ENCODE assay signal across 9 cellular contexts in the genomic region with DNA sequence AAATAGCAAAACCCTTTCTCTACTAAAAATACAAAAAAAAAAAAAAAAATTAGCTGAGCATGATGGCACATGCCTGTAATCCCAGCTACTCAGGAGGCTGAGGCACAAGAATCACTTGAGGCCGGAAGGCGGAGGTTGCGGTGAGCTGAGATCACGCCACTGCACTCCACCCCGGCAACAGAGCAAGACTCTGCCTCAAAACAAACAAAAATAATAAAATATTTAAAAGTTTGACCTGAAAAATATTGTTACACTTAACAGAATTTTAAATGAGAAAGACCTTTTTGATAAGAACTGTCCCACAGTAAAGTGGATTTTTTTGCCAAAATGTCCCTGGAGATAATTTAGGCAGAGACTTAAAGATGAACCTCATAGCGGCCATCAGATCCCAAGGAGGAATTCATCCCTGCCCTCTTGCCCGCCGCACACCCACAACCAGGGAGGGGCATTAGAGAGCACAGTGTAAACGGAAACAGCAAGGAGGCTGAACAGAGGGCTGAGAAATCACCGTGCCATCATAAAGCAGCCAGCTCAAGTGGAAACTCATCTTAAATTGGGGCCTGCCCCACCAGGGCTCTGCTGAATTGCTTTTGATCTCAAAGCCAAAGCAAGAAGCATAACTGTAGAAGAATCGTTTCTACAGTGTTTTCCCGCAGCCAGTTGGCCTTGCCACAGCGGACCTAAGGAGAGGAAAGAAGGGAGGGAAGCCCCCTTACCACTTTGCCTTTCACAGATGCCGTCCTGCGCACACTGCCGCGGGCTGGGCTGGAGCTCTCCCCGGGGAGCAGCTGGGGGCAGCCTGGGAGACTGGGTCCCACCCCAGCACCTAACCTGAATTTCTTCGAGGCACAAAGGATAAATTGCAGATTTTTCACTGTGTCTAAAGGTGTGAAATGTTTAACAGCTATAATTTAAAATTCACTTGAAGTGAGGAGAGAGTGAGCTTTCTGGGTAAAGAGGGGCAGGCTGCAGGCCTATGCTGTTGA. TPM values are rescaled to one million over a fixed set of nuclear protein-coding genes. Genes with fewer than 3 reads are reported as not detected.
DNase-seq lines count a peak whose midpoint lies in the region; ATAC-seq, FAIRE-seq and TF ChIP-seq lines count a peak whose summit lies in the region.
"Had no signal": no experiment of that assay in that cellular context is flagged by ENCODE, and none has a peak within 500 bp of the region (broad histone marks: within the 10 kb centered on the region; RNA-seq: fewer than 3 reads in every experiment).

No MANE protein-coding gene starts in this region.

- no peak overlapping the region for H2AFZ ChIP-seq in Karpas-422 (ENCODE audit: low read length)

- TF ChIP-seq CTCF in bronchial epithelial cell (IDR thresholded peaks at IDR 0.05; ENCODE audit: insufficient read depth, low read length, severe bottlenecking): no peak

- peaks cover 0 to 42% (median 4%) of the 10 kb centered on the region in 11 experiments; a peak in 7 of 22 replicates for H4K20me1 ChIP-seq in BLaER1 treated with 17β-estradiol and CSF1 and Interleukin-3, amounts not matched to agents 10 nM and 100 nM
- H4K20me1 ChIP-seq in Karpas-422 (ENCODE audit: insufficient read depth, low read depth, low read length): no peaks in the 10 kb centered on the region

- peaks cover 55 to 76% (median 66%) of the 10 kb centered on the region in 10 experiments for H3K4me1 ChIP-seq in BLaER1 treated with 17β-estradiol and CSF1 and Interleukin-3, amounts not matched to agents 10 nM and 100 nM
- H3K4me1 ChIP-seq in Karpas-422 (ENCODE audit: low read length): peaks cover 15% of the 10 kb centered on the region
- H3K4me1 ChIP-seq: prostate gland had no signal

- peak overlapping the region; percentile 48 to 86 (median 76); a peak in 21 of 22 replicates for H3K9ac ChIP-seq in BLaER1 treated with 17β-estradiol and CSF1 and Interleukin-3, amounts not matched to agents 10 nM and 100 nM
- H3K9ac ChIP-seq in Karpas-422 (ENCODE audit: low read length): no peak overlapping the region

- FAIRE-seq in bronchial epithelial cell (lab: Jason Lieb, UNC): no peak

- H3K27me3 ChIP-seq in BLaER1 treated with 17β-estradiol and CSF1 and Interleukin-3, amounts not matched to agents 10 nM and 100 nM: no peaks in the 10 kb centered on the region
- H3K27me3 ChIP-seq in bronchial epithelial cell (ENCODE audit: control insufficient read depth, insufficient read depth, low read length) (no peaks in the 10 kb centered on the region), Karpas-422 (ENCODE audit: low read length) (no peaks in the 10 kb centered on the region)

- ATAC-seq in GM18870 (IDR thresholded peaks at IDR 0.05; ENCODE audit: unreplicated experiment): peak; percentile 42
- peak; percentile 31 for ATAC-seq in HG03354 (IDR thresholded peaks at IDR 0.05; ENCODE audit: poor library complexity, severe bottlenecking, unreplicated experiment)
- no peak for ATAC-seq in GM19328 (IDR thresholded peaks at IDR 0.05; ENCODE audit: unreplicated experiment)

- H3K36me3 ChIP-seq in BLaER1 treated with 17β-estradiol and CSF1 and Interleukin-3, amounts not matched to agents 10 nM and 100 nM: peaks cover 41 to 56% (median 48%) of the 10 kb centered on the region in 11 experiments
- H3K36me3 ChIP-seq in bronchial epithelial cell (ENCODE audit: control insufficient read depth, insufficient read depth, low read length): peaks cover 11% of the 10 kb centered on the region
- peaks cover 26% of the 10 kb centered on the region; the same call in 1 of the 2 replicates for H3K36me3 ChIP-seq in Karpas-422 (ENCODE audit: insufficient read depth, low read length)

- no peaks in the 10 kb centered on the region for H3K9me2 ChIP-seq in Karpas-422 (replicated peaks; ENCODE audit: insufficient read depth, low read length)

- H3K9me3 ChIP-seq in BLaER1 treated with 17β-estradiol and CSF1 and Interleukin-3, amounts not matched to agents 10 nM and 100 nM (replicated peaks in 1 of 11): no peaks in the 10 kb centered on the region
- no peaks in the 10 kb centered on the region for H3K9me3 ChIP-seq in Karpas-422 (ENCODE audit: low read length)
- H3K9me3 ChIP-seq: prostate gland had no signal

- H3K4me2 ChIP-seq in BLaER1 treated with 17β-estradiol and CSF1 and Interleukin-3, amounts not matched to agents 10 nM and 100 nM: peak overlapping the region; percentile 78 to 98 (median 92)
- no peak overlapping the region for H3K4me2 ChIP-seq in Karpas-422 (ENCODE audit: low read depth, low read length, poor library complexity, severe bottlenecking)

- 0 out of 2 replicates have a peak, but pooled peaks cover 8% of the 10 kb centered on the region for H3K79me2 ChIP-seq in Karpas-422 (ENCODE audit: low read length)

- DNase-seq in bronchial epithelial cell (ENCODE audit: low read depth) (peak; percentile 76), Karpas-422 (no peak), NCI-H146 treated with DMSO at 0.1 percent for 48 hours (lab: John Stamatoyannopoulos, UW; ENCODE audit: unreplicated experiment) (no peak), D341Med (ENCODE audit: low spot score) (no peak)

- H3K27ac ChIP-seq in BLaER1 treated with 17β-estradiol and CSF1 and Interleukin-3, amounts not matched to agents 10 nM and 100 nM: peak overlapping the region; percentile 65 to 97 (median 89); a peak in 21 of 22 replicates
- no peak overlapping the region for H3K27ac ChIP-seq in Karpas-422 (ENCODE audit: low read length)
- H3K27ac ChIP-seq: prostate gland had no signal

- peak overlapping the region in 8 of 10 experiments; percentile 9 to 56 (median 42); a peak in 11 of 20 replicates for H3K4me3 ChIP-seq in BLaER1 treated with 17β-estradiol and CSF1 and Interleukin-3, amounts not matched to agents 10 nM and 100 nM
- H3K4me3 ChIP-seq in bronchial epithelial cell (ENCODE audit: low read depth, low read length) (no peak overlapping the region), Karpas-422 (ENCODE audit: low read length) (no peak overlapping the region)
- H3K4me3 ChIP-seq: prostate gland had no signal

RNA-seq across cellular contexts. Expression of a gene that starts 52.0 kb away (rescaled TPM):
- 4.1 and 4.5 TPM in 2 replicates for total RNA-seq in bronchial epithelial cell
- total RNA-seq in Karpas-422 (2014; rRNA removed; shearing (Covaris generic); ENCODE audit: low replicate concordance): not detected in 2 replicates

Comparison
In these comparisons a context has a peak if more than half of its experiments do, and no peak if none do; other contexts are left out.
1. H3K4me3 ChIP-seq: peak in BLaER1 treated with 17β-estradiol and CSF1 and Interleukin-3, amounts not matched to agents 10 nM and 100 nM (8 of 10); none in bronchial epithelial cell (single experiment) and Karpas-422 (single experiment).